Comparison of ENCODE assay signal across 34 cellular contexts in the genomic region with DNA sequence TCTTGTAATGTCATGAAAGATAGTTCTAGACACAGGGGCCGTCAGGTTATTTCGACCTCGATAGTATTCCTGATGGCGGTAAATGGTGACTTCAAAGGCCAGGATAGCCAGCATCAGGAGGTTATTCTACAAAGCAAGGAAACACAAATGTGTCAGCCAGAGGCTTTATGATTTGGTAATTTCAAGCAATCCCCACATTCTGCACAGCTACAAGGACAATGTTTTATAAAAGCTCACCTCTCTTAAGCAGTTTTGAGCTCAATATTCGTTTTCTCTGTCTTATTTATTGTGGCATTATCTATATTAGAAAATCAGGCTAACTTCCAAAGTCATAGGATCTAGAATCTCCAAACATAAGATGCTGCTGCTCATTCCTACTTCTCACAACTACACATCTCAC.
"Had no signal": no experiment of that assay in that cellular context is flagged by ENCODE, and none has a peak within 500 bp of the region (broad histone marks: within the 10 kb centered on the region; RNA-seq: fewer than 3 reads in every experiment).

No MANE protein-coding gene starts in this region.

- H3K4me3 ChIP-seq: MG63 had no signal

- H3K9me3 ChIP-seq: MG63 had no signal

- DNase-seq: Karpas-422, Kasumi-1, MG63, MM.1S, MV-4-11, NCI-H1048, NCI-H1092, NCI-H1092 treated with DMSO at 0.1 percent for 48 hours, NCI-H1105, NCI-H1105 treated with DMSO at 0.1 percent for 48 hours, NCI-H1417, NCI-H1417 treated with DMSO at 0.1 percent for 48 hours, NCI-H1436, NCI-H1436 treated with DMSO at 0.1 percent for 48 hours, NCI-H146, NCI-H1694, NCI-H1694 treated with DMSO at 0.1 percent for 48 hours, NCI-H187, NCI-H187 treated with DMSO at 0.1 percent for 48 hours, NCI-H1930, NCI-H2029, NCI-H2029 treated with DMSO at 0.1 percent for 48 hours, NCI-H2081, NCI-H2081 treated with DMSO at 0.1 percent for 48 hours, NCI-H2107, NCI-H2171, NCI-H2171 treated with DMSO at 0.1 percent for 48 hours, NCI-H2227 treated with DMSO at 0.1 percent for 48 hours, NCI-H226, NCI-H345, NCI-H446, NCI-H446 treated with DMSO at 0.1 percent for 48 hours, NCI-H510A, NCI-H510A treated with DMSO at 0.1 percent for 48 hours had no signal

- H3K27me3 ChIP-seq: MG63 had no signal
